Comparison of ENCODE assay signal across 1 cellular context in the genomic region with DNA sequence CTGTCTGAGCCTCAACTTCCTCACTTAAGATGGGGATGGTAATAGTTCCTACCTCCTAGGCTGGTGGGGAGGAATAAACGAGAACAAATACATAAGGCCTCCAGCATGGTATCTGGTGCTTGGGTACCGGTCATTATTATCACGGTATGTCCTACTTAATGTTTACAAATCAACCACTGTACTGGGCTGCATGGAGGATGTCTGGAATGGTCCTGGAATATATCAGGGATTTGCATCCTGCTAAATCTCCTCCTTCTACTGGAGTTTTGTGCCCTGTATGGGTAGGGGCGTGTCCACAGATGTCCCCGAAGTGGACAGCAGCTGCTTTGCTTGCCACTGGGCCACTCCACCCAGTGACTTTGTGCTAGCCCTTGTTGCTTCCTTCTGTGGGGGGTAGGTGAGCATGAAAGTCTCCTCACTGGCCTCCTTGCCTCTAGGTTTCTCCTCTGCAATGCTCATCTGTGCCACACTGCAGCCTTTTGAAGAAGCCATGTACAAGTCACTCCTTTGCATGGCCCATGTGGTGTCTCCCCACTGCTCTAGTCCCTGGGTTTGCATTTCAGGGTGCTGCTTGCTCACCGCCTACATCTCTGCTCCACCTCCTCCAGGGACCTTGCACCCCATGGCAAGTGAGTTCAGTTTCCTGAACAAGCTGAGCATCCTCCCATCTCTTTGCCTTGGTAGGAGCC.
TF ChIP-seq lines count a peak whose summit lies in the region.

No MANE protein-coding gene starts in this region.

TF ChIP-seq in HepG2, 621 proteins besides CTCF, POLR2A, EP300 and RAD21:
- TF ChIP-seq GATA4 (IDR thresholded peaks at IDR 0.05; ENCODE audit: borderline replicate concordance, low read depth) (no peak), YY1 (IDR thresholded peaks at IDR 0.05; ENCODE audit: insufficient read depth, insufficient replicate concordance, low read depth, low read length) (no peak), GATAD2A (CRISPR knock-in tag; IDR thresholded peaks at IDR 0.05) (peak; percentile 16; the same call in 1 of the 2 replicates), CHCHD3 (CRISPR knock-in tag; IDR thresholded peaks at IDR 0.05) (no peak), FOXO1 (CRISPR knock-in tag; IDR thresholded peaks at IDR 0.05) (0 out of 2 replicates have a peak, but pooled peaks have one; percentile 12)
